ENCODE assay signal across 19 cellular contexts in the genomic region with DNA sequence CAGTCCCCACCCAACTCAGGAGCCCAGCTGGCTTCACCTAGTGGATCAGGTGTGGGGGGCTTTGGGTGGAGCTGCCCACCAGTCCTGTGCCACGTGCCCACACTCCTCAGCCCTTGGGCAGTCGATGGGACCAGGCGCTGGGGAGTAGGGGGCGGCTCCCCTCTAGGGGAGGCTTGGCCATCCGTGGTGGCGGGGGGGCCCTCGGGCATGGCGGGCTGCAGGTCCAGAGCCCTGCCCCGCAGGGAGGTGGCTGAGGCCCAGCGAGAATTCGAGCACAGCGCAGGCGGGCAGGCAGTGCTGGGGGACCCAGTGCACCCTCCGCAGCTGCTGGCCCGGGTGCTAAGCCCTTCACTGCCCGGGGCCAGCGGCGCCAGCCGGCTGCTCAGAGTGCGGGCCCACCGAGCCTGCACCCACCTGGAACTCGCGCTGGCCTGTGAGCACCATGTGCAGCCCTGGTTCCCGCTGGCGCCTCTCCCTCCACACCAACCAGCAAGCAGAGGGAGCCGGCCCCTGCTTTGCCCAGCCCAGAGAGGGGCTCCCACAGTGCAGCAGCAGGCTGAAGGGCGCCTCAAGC. TPM values are rescaled to one million over a fixed set of nuclear protein-coding genes. Genes with fewer than 3 reads are reported as not detected.
DNase-seq lines count a peak whose midpoint lies in the region; ATAC-seq, FAIRE-seq and TF ChIP-seq lines count a peak whose summit lies in the region.
"Had no signal": no experiment of that assay in that cellular context is flagged by ENCODE, and none has a peak within 500 bp of the region (broad histone marks: within the 10 kb centered on the region; RNA-seq: fewer than 3 reads in every experiment).

No MANE protein-coding gene starts in this region.

- BruUV-seq in IMR-90 (replicated peaks; lab: Mats Ljungman, UMichigan) (no TSS peak), HepG2 (replicated peaks; lab: Mats Ljungman, UMichigan) (no TSS peak)

- H3K4me2 ChIP-seq in IMR-90 (ENCODE audit: low read depth, low read length) (no peak overlapping the region), HepG2 (ENCODE audit: low read depth, low read length) (no peak overlapping the region)

- 90% methylated on average over 10 of the region's 27 CpGs; no CpG with 5 or more reads in 1 of the 2 experiments for WGBS in IMR-90 (ENCODE audit: extremely low coverage in 2 of 2, insufficient read length in 1 of 2), 2 experiments
- WGBS in HepG2 (ENCODE audit: low lambda C conversion rate) = 76% methylated on average over 5 of the region's 27 CpGs

- H3K36me3 ChIP-seq in HEK293 (ENCODE audit: control insufficient read depth in 2 of 2, insufficient read depth in 1 of 2, low read length in 2 of 2) = no peaks in the 10 kb centered on the region
- H3K36me3 ChIP-seq in IMR-90 (ENCODE audit: control insufficient read depth, insufficient read depth, low read length) = no peaks in the 10 kb centered on the region
- H3K36me3 ChIP-seq in HepG2 (replicated peaks in 1 of 2; ENCODE audit: control insufficient read depth in 1 of 2, insufficient read depth in 2 of 2, low read length in 2 of 2) = no peaks in the 10 kb centered on the region
- H3K36me3 ChIP-seq: HAP-1 had no signal

- peaks cover 28% of the 10 kb centered on the region for H3K27me3 Mint-ChIP-seq in stimulated activated memory B cell treated with anti-CD40 and anti-IgM and Interleukin-4, amounts not matched to agents 10 μg/mL and 1 μg/mL and 100 μg/mL, for 72 hours

- no peak for TF ChIP-seq EP300 in HepG2 (IDR thresholded peaks at IDR 0.05; ENCODE audit: low read depth in 2 of 2, low read length in 2 of 2)
- no peak for TF ChIP-seq EP300 in HepG2 (CRISPR knock-in tag; IDR thresholded peaks at IDR 0.05; ENCODE audit: borderline replicate concordance)

- H3K14ac ChIP-seq in IMR-90 (replicated peaks; ENCODE audit: low read depth, low read length) = no peak overlapping the region

- H3K79me2 ChIP-seq in HepG2 (ENCODE audit: insufficient read depth, low read length) = no peaks in the 10 kb centered on the region

- in situ Hi-C loops in IMR-90 (cut with MboI; ENCODE audit: low sequenced_read_pairs) (loop anchor here (25.0 kb wide), 1 partner anchor 1931 kb away; no protein-coding TSS in a partner anchor), HepG2 (cut with HindIII; ENCODE audit: extremely low pct_ligation_motif_present, low pct_unique_long_range_greater_than_20kb) (loop anchor here (10.0 to 25.0 kb wide), 2 partner anchors 728 to 1931 kb away; a partner anchor contains a TSS)

- H2BK15ac ChIP-seq in IMR-90 (ENCODE audit: low read depth, low read length) = no peak overlapping the region

- no peak overlapping the region for H3K4me3 ChIP-seq in HEK293 (ENCODE audit: low read depth, low read length)
- H3K4me3 ChIP-seq in IMR-90 (ENCODE audit: insufficient read depth, low read depth, low read length) = no peak overlapping the region
- no peak overlapping the region for H3K4me3 ChIP-seq in HepG2 (replicated peaks in 1 of 3; ENCODE audit: insufficient read depth in 1 of 3, low read depth in 2 of 3, low read length in 3 of 3)
- H3K4me3 ChIP-seq: HAP-1 had no signal

- no peak for TF ChIP-seq RAD21 in IMR-90 (IDR thresholded peaks at IDR 0.05; ENCODE audit: low read length)
- TF ChIP-seq RAD21 in HepG2 (CRISPR knock-in tag; IDR thresholded peaks at IDR 0.05) = no peak

- no peak overlapping the region for H3K9ac ChIP-seq in IMR-90 (ENCODE audit: low read depth, low read length)
- no peak overlapping the region for H3K9ac ChIP-seq in HepG2 (ENCODE audit: insufficient read depth, low read depth, low read length)

- H3K4me1 ChIP-seq in HEK293 (ENCODE audit: control insufficient read depth, insufficient read depth, low read length) = no peaks in the 10 kb centered on the region
- H3K4me1 ChIP-seq in IMR-90 (ENCODE audit: control insufficient read depth, insufficient read depth, low read length) = no peaks in the 10 kb centered on the region
- peaks cover 7% of the 10 kb centered on the region; the same call in 1 of the 2 replicates for H3K4me1 ChIP-seq in HepG2 (ENCODE audit: insufficient read depth, low read length)
- H3K4me1 ChIP-seq: HAP-1 had no signal

- H2AK5ac ChIP-seq in IMR-90 (ENCODE audit: low read depth, low read length) = no peak overlapping the region

- FAIRE-seq in HepG2 (lab: Jason Lieb, UNC) = no peak
- FAIRE-seq: GM12891, GM18507, H54 had no signal

- no peak overlapping the region for H3K18ac ChIP-seq in IMR-90 (ENCODE audit: low read depth, low read length)

- H3K27me3 ChIP-seq in IMR-90 (ENCODE audit: control insufficient read depth, insufficient read depth, low read length) = peaks cover 5% of the 10 kb centered on the region; the same call in 1 of the 2 replicates
- H3K27me3 ChIP-seq in HepG2 (ENCODE audit: control insufficient read depth in 1 of 2, insufficient read depth in 2 of 2, low read length in 2 of 2) = no peaks in the 10 kb centered on the region

- no peak overlapping the region for H4K5ac ChIP-seq in IMR-90 (ENCODE audit: low read depth, low read length)

- H3K4ac ChIP-seq in IMR-90 (ENCODE audit: low read depth, low read length) = no peak overlapping the region

- H3K56ac ChIP-seq in IMR-90 (ENCODE audit: extremely low read depth, insufficient read depth, low read length) = no peak overlapping the region

- no peak overlapping the region for H3K23ac ChIP-seq in IMR-90 (ENCODE audit: low read depth, low read length)

- no peak overlapping the region for H3K27ac Mint-ChIP-seq in stimulated activated memory B cell treated with anti-CD40 and anti-IgM and Interleukin-4, amounts not matched to agents 10 μg/mL and 1 μg/mL and 100 μg/mL, for 72 hours
- H3K27ac Mint-ChIP-seq: CD4-positive, alpha-beta memory T cell had no signal

- H3K9me3 Mint-ChIP-seq in stimulated activated memory B cell treated with anti-CD40 and anti-IgM and Interleukin-4, amounts not matched to agents 10 μg/mL and 1 μg/mL and 100 μg/mL, for 72 hours = no peaks in the 10 kb centered on the region
- H3K9me3 Mint-ChIP-seq: CD4-positive, alpha-beta memory T cell had no signal

- no peak for TF ChIP-seq POLR2A in IMR-90 (IDR thresholded peaks at IDR 0.05; ENCODE audit: low read depth, low read length)
- no peak for TF ChIP-seq POLR2A in HepG2 (IDR thresholded peaks at IDR 0.05; ENCODE audit: insufficient read depth in 1 of 2, low read depth in 2 of 2, low read length in 2 of 2)

- no peaks in the 10 kb centered on the region for H3K9me1 ChIP-seq in IMR-90 (ENCODE audit: insufficient read depth, low read length)

- no peak overlapping the region for H2BK120ac ChIP-seq in IMR-90 (ENCODE audit: low read depth, low read length)

- H3K4me1 Mint-ChIP-seq in stimulated activated memory B cell treated with anti-CD40 and anti-IgM and Interleukin-4, amounts not matched to agents 10 μg/mL and 1 μg/mL and 100 μg/mL, for 72 hours = no peaks in the 10 kb centered on the region
- H3K4me1 Mint-ChIP-seq: CD4-positive, alpha-beta memory T cell had no signal

- intact Hi-C loops in IMR-90 (cut with micrococcal nuclease) = loop anchor here (10.0 kb wide), 1 partner anchor 172 kb away; no protein-coding TSS in a partner anchor
- intact Hi-C loops in HepG2 (cut with micrococcal nuclease; ENCODE audit: unreplicated experiment) = loop anchor here (10.0 kb wide), 1 partner anchor 172 kb away; no protein-coding TSS in a partner anchor

- DNase-seq in IMR-90 = no peak
- DNase-seq in HepG2 (ENCODE audit: low spot score) = no peak
- DNase-seq in foreskin melanocyte = no peak
- DNase-seq: C1 segment of cervical spinal cord; Calu3; CD4-positive, alpha-beta memory T cell; COR-L47; DMS53; DMS79 treated with DMSO at 0.1 percent for 48 hours; GF-D8; GOT3 had no signal

- no peaks in the 10 kb centered on the region for H4K20me1 ChIP-seq in IMR-90 (ENCODE audit: insufficient read depth, low read length)
- H4K20me1 ChIP-seq in HepG2 (ENCODE audit: insufficient read depth, low read length) = no peaks in the 10 kb centered on the region

- H2AFZ ChIP-seq in IMR-90 (replicated peaks; ENCODE audit: low read length, poor library complexity) = peak overlapping the region; percentile 21
- H2AFZ ChIP-seq in HepG2 (ENCODE audit: low read length) = no peak overlapping the region

- no peak overlapping the region for H3K4me3 Mint-ChIP-seq in stimulated activated memory B cell treated with anti-CD40 and anti-IgM and Interleukin-4, amounts not matched to agents 10 μg/mL and 1 μg/mL and 100 μg/mL, for 72 hours
- H3K4me3 Mint-ChIP-seq: CD4-positive, alpha-beta memory T cell had no signal

- H3K27ac ChIP-seq in HEK293 (ENCODE audit: extremely low read depth, low read depth, low read length) = no peak overlapping the region
- H3K27ac ChIP-seq in IMR-90 (ENCODE audit: insufficient read depth, low read length) = no peak overlapping the region
- H3K27ac ChIP-seq in HepG2 (ENCODE audit: extremely low read length, insufficient read depth, low read length) = no peak overlapping the region

- no peak overlapping the region for H2AK9ac ChIP-seq in IMR-90 (replicated peaks; ENCODE audit: low read depth, low read length, poor library complexity)

- H4K8ac ChIP-seq in IMR-90 (ENCODE audit: low read depth in 2 of 2, low read length in 2 of 2) = no peak overlapping the region

- TF ChIP-seq CTCF in HEK293 (tag by site-specific recombination; IDR thresholded peaks at IDR 0.05) (no peak), IMR-90 (conservative IDR thresholded peaks at IDR 0.05; ENCODE audit: low read depth, low read length) (no peak), HepG2 (CRISPR knock-in tag; IDR thresholded peaks at IDR 0.05) (no peak)

- no peak overlapping the region for H2BK5ac ChIP-seq in IMR-90 (ENCODE audit: low read depth, low read length, poor library complexity, severe bottlenecking)

- POLR2A ChIA-PET in HEK293 (lab: Yijun Ruan, JAX) = no interaction called here
- POLR2A ChIA-PET in IMR-90 (lab: Charles Lee; ENCODE audit: unreplicated experiment) = no interaction called here
- POLR2A ChIA-PET in HepG2 (lab: Yijun Ruan, JAX) = no interaction called here

- no peak overlapping the region for H4K91ac ChIP-seq in IMR-90 (ENCODE audit: insufficient read depth, low read depth, low read length)

- H3K36me3 Mint-ChIP-seq in stimulated activated memory B cell treated with anti-CD40 and anti-IgM and Interleukin-4, amounts not matched to agents 10 μg/mL and 1 μg/mL and 100 μg/mL, for 72 hours = no peaks in the 10 kb centered on the region
- H3K36me3 Mint-ChIP-seq: CD4-positive, alpha-beta memory T cell had no signal

- dilution Hi-C loops in IMR-90 (cut with HindIII; ENCODE audit: low sequenced_read_pairs, unreplicated experiment) = no loop called here

- H3K79me1 ChIP-seq in IMR-90 (ENCODE audit: low read depth in 1 of 2, low read length in 2 of 2) = no peaks in the 10 kb centered on the region

- ATAC-seq in IMR-90 (ENCODE audit: low read depth) = no peak
- no peak for ATAC-seq in HepG2
- peak; percentile 29 for ATAC-seq in stimulated activated memory B cell treated with anti-CD40 and anti-IgM and Interleukin-4, amounts not matched to agents 10 μg/mL and 1 μg/mL and 100 μg/mL, for 72 hours
- no peak for ATAC-seq in HG03139 (IDR thresholded peaks at IDR 0.05; ENCODE audit: unreplicated experiment)
- no peak for ATAC-seq in GM18511 (IDR thresholded peaks at IDR 0.05; ENCODE audit: unreplicated experiment)

- H3K9me3 ChIP-seq in HEK293 (ENCODE audit: control insufficient read depth, insufficient read depth, low read depth, low read length) (no peaks in the 10 kb centered on the region), IMR-90 (ENCODE audit: control insufficient read depth, insufficient read depth, low read length) (no peaks in the 10 kb centered on the region), HepG2 (ENCODE audit: low read length) (no peaks in the 10 kb centered on the region)
- H3K9me3 ChIP-seq: HAP-1 had no signal

- H2BK20ac ChIP-seq in IMR-90 (ENCODE audit: low read depth, low read length) = no peak overlapping the region

- CTCF ChIA-PET in HEK293 (lab: Yijun Ruan, JAX) = no interaction called here
- CTCF ChIA-PET in IMR-90 (lab: Yijun Ruan, JAX) = no interaction called here
- CTCF ChIA-PET in HepG2 (lab: Yijun Ruan, JAX; ENCODE audit: low intra/inter-chr PET ratio, low total read pairs) = no interaction called here

RNA-seq across cellular contexts. Expression of a gene that starts 29.3 kb away (rescaled TPM):
- total RNA-seq in IMR-90 (2012; rRNA removed) = 39.2 and 39.4 TPM in 2 replicates
- 25.4 and 36.6 TPM in 2 replicates for polyA plus RNA-seq in IMR-90 (2012; rRNA removed)
- polyA plus RNA-seq in IMR-90 (2012; cell fraction: cytosol; rRNA removed) = 8.7 and 11.3 TPM in 2 replicates
- polyA plus RNA-seq in IMR-90 (2012; cell fraction: nucleus; rRNA removed; ENCODE audit: low replicate concordance) = 23.3 and 59.7 TPM in 2 replicates
- total RNA-seq in HepG2 (2016; rRNA removed; fragmentation: Illumina TruSeq; extraction: Trizol) = 55.0 and 81.9 TPM in 2 replicates
- total RNA-seq in HepG2 (2016; cell fraction: cytosol; rRNA removed; fragmentation: Illumina TruSeq; extraction: Trizol; ENCODE audit: low read depth) = 4.0 and 4.5 TPM in 2 replicates
- total RNA-seq in HepG2 (2016; cell fraction: insoluble cytoplasmic fraction; rRNA removed; fragmentation: Illumina TruSeq; extraction: Trizol) = 52.7 and 82.1 TPM in 2 replicates
- 8.8 and 12.5 TPM in 2 replicates for total RNA-seq in HepG2 (2016; cell fraction: membrane; rRNA removed; fragmentation: Illumina TruSeq; extraction: Trizol)
- 30.4 and 40.7 TPM in 2 replicates for total RNA-seq in HepG2 (2016; cell fraction: nucleus; rRNA removed; fragmentation: Illumina TruSeq; extraction: Trizol)
- 74.8 and 75.1 TPM in 2 replicates for polyA plus RNA-seq in HepG2 (2011; rRNA removed)
- polyA plus RNA-seq in HepG2 (2011; cell fraction: cytosol; rRNA removed) = 43.8 and 55.1 TPM in 2 replicates
- 148 and 171 TPM in 2 replicates for polyA plus RNA-seq in HepG2 (2011; cell fraction: nucleus; rRNA removed)
- 152 and 252 TPM in 2 replicates for polyA plus RNA-seq in HepG2 (2012)
- 1.6 and 3.1 TPM in 2 replicates for polyA plus RNA-seq in HepG2 (2016; cell fraction: cytosol; fragmentation: Illumina TruSeq; extraction: Trizol; ENCODE audit: low read depth)
- polyA plus RNA-seq in HepG2 (2016; cell fraction: insoluble cytoplasmic fraction; fragmentation: Illumina TruSeq; extraction: Trizol; ENCODE audit: low read depth) = 84.7 and 95.8 TPM in 2 replicates
- polyA plus RNA-seq in HepG2 (2016; cell fraction: membrane; fragmentation: Illumina TruSeq; extraction: Trizol; ENCODE audit: low read depth) = 7.6 and 7.9 TPM in 2 replicates
- polyA plus RNA-seq in HepG2 (2016; cell fraction: nucleus; fragmentation: Illumina TruSeq; extraction: Trizol; ENCODE audit: insufficient read depth, low read depth) = 58.4 and 65.6 TPM in 2 replicates
- polyA minus RNA-seq in HepG2 (2011; rRNA and poly(A)+ RNA removed; ENCODE audit: low replicate concordance) = 51.6 and 135 TPM in 2 replicates
- 59.9 and 77.4 TPM in 2 replicates for polyA minus RNA-seq in HepG2 (2011; cell fraction: cytosol; rRNA and poly(A)+ RNA removed)
- 95.3 and 105 TPM in 2 replicates for polyA minus RNA-seq in HepG2 (2011; cell fraction: nucleus; rRNA and poly(A)+ RNA removed)
